In genomic region chr10:124186956-124187355, GRCh38 we compare ENCODE assay signal across 28 cellular contexts.
"Had no signal": no experiment of that assay in that cellular context is flagged by ENCODE, and none has a peak within 500 bp of the region (broad histone marks: within the 10 kb centered on the region; RNA-seq: fewer than 3 reads in every experiment).

No MANE protein-coding gene starts in this region.

- H3K4me3 ChIP-seq: ascending aorta, cardiac muscle cell had no signal

- H3K36me3 ChIP-seq: ascending aorta, cardiac muscle cell had no signal

- ATAC-seq: activated CD8-positive, alpha-beta memory T cell treated with anti-CD3 and anti-CD28 coated beads, Interleukin-2, amount 10 ng/mL, durations not matched to agents 7 days and 5 days; activated CD8-positive, alpha-beta T cell treated with anti-CD3 and anti-CD28 coated beads, Interleukin-2, amount 10 ng/mL, durations not matched to agents 7 days and 5 days; activated naive CD8-positive, alpha-beta T cell treated with anti-CD3 and anti-CD28 coated beads, Interleukin-2, amount 50 U/mL, for 24 hours had no signal

- DNase-seq: activated B cell treated with CpG ODN at 0.5 μM for 24 hours; activated CD4-positive, alpha-beta memory T cell treated with anti-CD3 and anti-CD28 coated beads, Interleukin-2, amount 10 ng/mL, durations not matched to agents 7 days and 5 days; activated CD4-positive, alpha-beta T cell treated with anti-CD3 and anti-CD28 coated beads for 4 hours; activated CD4-positive, alpha-beta T cell treated with anti-CD3 and anti-CD28 coated beads, Interleukin-2, amount 10 ng/mL, durations not matched to agents 24 days and 14 days; activated CD4-positive, alpha-beta T cell treated with anti-CD3 and anti-CD28 coated beads, Interleukin-2, amount 50 U/mL, for 48 hours; activated CD4-positive, CD25-positive, alpha-beta regulatory T cell treated with anti-CD3 and anti-CD28 coated beads, Interleukin-2, amount 50 U/mL, for 72 hours; activated CD8-positive, alpha-beta memory T cell treated with anti-CD3 and anti-CD28 coated beads for 24 hours; activated CD8-positive, alpha-beta memory T cell treated with anti-CD3 and anti-CD28 coated beads, Interleukin-2, amount 10 ng/mL, durations not matched to agents 7 days and 5 days; activated CD8-positive, alpha-beta memory T cell treated with anti-CD3 and anti-CD28 coated beads, Interleukin-2, amount 50 U/mL, for 48 hours; activated CD8-positive, alpha-beta T cell treated with anti-CD3 and anti-CD28 coated beads, Interleukin-2, amount 10 ng/mL, durations not matched to agents 7 days and 5 days; activated effector memory CD4-positive, alpha-beta T cell treated with Interleukin-2 at 50 U/mL for 16 hours; activated gamma-delta T cell; activated naive CD4-positive, alpha-beta T cell treated with anti-CD3 and anti-CD28 coated beads, Interleukin-2, amount 10 ng/mL, durations not matched to agents 7 days and 5 days; activated naive CD4-positive, alpha-beta T cell treated with Interleukin-2 at 50 U/mL for 16 hours; activated naive CD8-positive, alpha-beta T cell treated with anti-CD3 and anti-CD28 coated beads, Interleukin-2, amount 10 ng/mL, durations not matched to agents 7 days and 5 days; activated naive CD8-positive, alpha-beta T cell treated with anti-CD3 and anti-CD28 coated beads, Interleukin-2, amount 50 U/mL, for 24 hours; activated T-cell treated with anti-CD3 and anti-CD28 coated beads, Interleukin-2, amount 50 U/mL, for 24 hours; activated T-cell treated with anti-CD3 and anti-CD28 coated beads, Interleukin-2, amount 50 U/mL, for 48 hours; amygdala; anterior cingulate cortex; caudate nucleus; SW 1271; T-helper 1 cell; T-helper 2 cell; T-helper 9 cell had no signal

- H3K27ac ChIP-seq: ascending aorta, cardiac muscle cell, VCaP had no signal

- H3K27me3 ChIP-seq: ascending aorta, cardiac muscle cell had no signal

- H3K9me3 ChIP-seq: ascending aorta had no signal
